Comparison of ENCODE assay signal across 1 cellular context in the genomic region with DNA sequence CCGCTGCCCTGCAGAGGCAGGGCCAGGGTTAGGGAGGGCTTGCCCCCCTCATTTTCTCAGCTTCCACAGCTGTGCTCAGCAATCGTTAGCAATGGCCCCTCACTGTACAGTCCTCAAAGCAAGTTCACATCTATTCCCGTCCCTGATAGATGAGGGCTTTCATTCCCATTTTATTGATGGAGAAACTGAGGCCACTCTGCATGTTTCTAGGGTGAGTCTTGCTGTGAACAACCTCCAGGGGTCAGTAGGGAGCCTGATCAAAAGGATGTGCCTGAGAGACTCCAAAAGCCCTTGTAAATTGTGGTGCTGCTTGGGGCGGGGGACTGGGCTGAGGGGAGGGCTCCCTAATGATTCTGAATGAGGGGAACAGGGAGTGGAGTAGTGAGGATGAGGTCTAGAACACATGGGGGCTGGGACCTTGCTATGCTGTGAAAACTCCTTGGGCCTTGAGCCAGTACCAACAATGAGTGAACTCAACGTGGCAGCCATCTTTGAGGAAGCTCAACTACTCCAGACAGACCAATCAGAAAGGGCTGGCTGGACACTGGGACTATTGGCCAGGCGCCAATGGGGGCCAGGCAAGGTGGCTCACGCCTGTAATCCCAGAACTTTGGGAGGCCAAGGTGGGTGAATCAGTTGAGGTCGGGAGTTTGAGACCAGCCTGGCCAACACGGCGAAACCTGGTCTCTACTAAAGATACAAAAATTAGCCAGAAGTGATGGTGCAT.
TF ChIP-seq lines count a peak whose summit lies in the region.

No MANE protein-coding gene starts in this region.

TF ChIP-seq in HEK293, 187 proteins besides CTCF, POLR2A, EP300 and RAD21 (continued from another document):
- TF ChIP-seq PRDM4 (tag by site-specific recombination; IDR thresholded peaks at IDR 0.05) (no peak), YY1 (tag by site-specific recombination; IDR thresholded peaks at IDR 0.05) (peak; percentile 55; the same call in 1 of the 2 replicates), PBX3 (CRISPR knock-in tag; IDR thresholded peaks at IDR 0.05) (no peak), ZNF2 (tag by site-specific recombination; IDR thresholded peaks at IDR 0.05) (no peak), ZNF558 (tag by site-specific recombination; IDR thresholded peaks at IDR 0.05) (no peak)
